36 cellular contexts compared by ENCODE assay signal in genomic region chr5:84752780-84753179, GRCh38.
"Had no signal": no experiment of that assay in that cellular context is flagged by ENCODE, and none has a peak within 500 bp of the region (broad histone marks: within the 10 kb centered on the region; RNA-seq: fewer than 3 reads in every experiment).

No MANE protein-coding gene starts in this region.

- ATAC-seq: activated CD8-positive, alpha-beta T cell treated with anti-CD3 and anti-CD28 coated beads for 36 hours; activated naive CD4-positive, alpha-beta T cell treated with anti-CD3 and anti-CD28 coated beads, Interleukin-2, amount 50 U/mL, for 72 hours; activated T-cell treated with anti-CD3 and anti-CD28 coated beads, Interleukin-2, amount 50 U/mL, for 4 hours; activated T-cell treated with anti-CD3 and anti-CD28 coated beads, Interleukin-2, amount 50 U/mL, for 72 hours; activated T-helper 17 cell treated with anti-CD3 and anti-CD28 coated beads, Interleukin-2, amount 50 U/mL, for 72 hours; body of pancreas had no signal

- FAIRE-seq: astrocyte, TTC549 had no signal

- H3K9me3 ChIP-seq: adrenal gland, body of pancreas, breast epithelium had no signal

- H3K4me1 ChIP-seq: adrenal gland, body of pancreas, breast epithelium had no signal

- H3K4me3 ChIP-seq: adrenal gland, body of pancreas, breast epithelium, cardiac muscle cell had no signal

- DNase-seq: activated B cell treated with CpG ODN at 0.5 μM for 24 hours; activated CD4-positive, alpha-beta memory T cell treated with anti-CD3 and anti-CD28 coated beads for 36 hours; activated CD4-positive, alpha-beta T cell treated with anti-CD3 and anti-CD28 coated beads for 4 hours; activated CD4-positive, alpha-beta T cell treated with anti-CD3 and anti-CD28 coated beads, Interleukin-2, amount 10 ng/mL, durations not matched to agents 24 days and 14 days; activated CD4-positive, alpha-beta T cell treated with anti-CD3 and anti-CD28 coated beads, Interleukin-2, amount 50 U/mL, for 1 hour; activated CD4-positive, alpha-beta T cell treated with anti-CD3 and anti-CD28 coated beads, Interleukin-2, amount 50 U/mL, for 4 hours; activated CD4-positive, CD25-positive, alpha-beta regulatory T cell treated with anti-CD3 and anti-CD28 coated beads, Interleukin-2, amount 50 U/mL, for 72 hours; activated CD8-positive, alpha-beta memory T cell treated with anti-CD3 and anti-CD28 coated beads, Interleukin-2, amount 50 U/mL, for 4 hours; activated CD8-positive, alpha-beta T cell treated with anti-CD3 and anti-CD28 coated beads for 36 hours; activated effector memory CD4-positive, alpha-beta T cell treated with anti-CD3 and anti-CD28 coated beads, Interleukin-2, amount 50 U/mL, for 16 hours; activated gamma-delta T cell treated with Interleukin-2 at 50 U/mL for 16 hours; activated naive CD4-positive, alpha-beta T cell; activated naive CD4-positive, alpha-beta T cell treated with anti-CD3 and anti-CD28 coated beads for 36 hours; activated naive CD4-positive, alpha-beta T cell treated with anti-CD3 and anti-CD28 coated beads, Interleukin-2, amount 50 U/mL, for 16 hours; activated naive CD8-positive, alpha-beta T cell treated with anti-CD3 and anti-CD28 coated beads for 36 hours; activated T-cell treated with anti-CD3 and anti-CD28 coated beads for 4 hours; activated T-cell treated with anti-CD3 and anti-CD28 coated beads, Interleukin-2, amount 50 U/mL, for 1 hour; activated T-cell treated with anti-CD3 and anti-CD28 coated beads, Interleukin-2, amount 50 U/mL, for 4 hours; activated T-cell treated with anti-CD3 and anti-CD28 coated beads, Interleukin-2, amount 50 U/mL, for 72 hours; adrenal gland; amniotic stem cell; aorta; body of pancreas; brain microvascular endothelial cell; caudate nucleus; cerebellar nuclear complex; T-helper 1 cell; T-helper 2 cell; T-helper 9 cell had no signal

- H3K27ac ChIP-seq: adrenal gland, body of pancreas, brain microvascular endothelial cell, breast epithelium, cardiac muscle cell, VCaP had no signal

- H3K27me3 ChIP-seq: adrenal gland, body of pancreas, brain microvascular endothelial cell, breast epithelium, cardiac muscle cell had no signal

- H3K36me3 ChIP-seq: adrenal gland, brain microvascular endothelial cell, breast epithelium, cardiac muscle cell had no signal
